10 cellular contexts compared by ENCODE assay signal in genomic region chr1:33727310-33727709, GRCh38.
"Had no signal": no experiment of that assay in that cellular context is flagged by ENCODE, and none has a peak within 500 bp of the region (broad histone marks: within the 10 kb centered on the region; RNA-seq: fewer than 3 reads in every experiment).

No MANE protein-coding gene starts in this region.

- H3K27ac Mint-ChIP-seq: activated naive CD4-positive, alpha-beta T cell treated with anti-CD3 and anti-CD28 coated beads, Interleukin-2, amount 10 ng/mL, durations not matched to agents 7 days and 5 days; activated T-helper 2 cell treated with anti-CD3 and anti-CD28 coated beads, Interferon-gamma antibody, Interleukin-2, Interleukin-4, amounts not matched to agents 10 μg/mL and 5 μg/mL and 100 μg/mL, durations not matched to agents 14 hours and 24 hours and 36 hours; dendritic cell treated with granulocyte-macrophage colony-stimulating factor and Interleukin-4, amounts not matched to agents 40 ng/mL and 50 ng/mL, for 4 days; naive thymus-derived CD8-positive, alpha-beta T cell had no signal

- H3K4me1 Mint-ChIP-seq: activated naive CD4-positive, alpha-beta T cell treated with anti-CD3 and anti-CD28 coated beads, Interleukin-2, amount 10 ng/mL, durations not matched to agents 7 days and 5 days; central memory CD8-positive, alpha-beta T cell; naive thymus-derived CD8-positive, alpha-beta T cell had no signal

- ATAC-seq: mucosa of descending colon; naive thymus-derived CD8-positive, alpha-beta T cell had no signal

- DNase-seq: activated CD4-positive, alpha-beta T cell treated with anti-CD3 and anti-CD28 coated beads for 4 hours; activated naive CD4-positive, alpha-beta T cell treated with anti-CD3 and anti-CD28 coated beads, Interleukin-2, amount 10 ng/mL, durations not matched to agents 7 days and 5 days; adrenal gland; hypothalamus; mucosa of descending colon; naive thymus-derived CD8-positive, alpha-beta T cell; posterior cingulate gyrus had no signal

- H3K4me3 Mint-ChIP-seq: activated naive CD4-positive, alpha-beta T cell treated with anti-CD3 and anti-CD28 coated beads, Interleukin-2, amount 10 ng/mL, durations not matched to agents 7 days and 5 days; central memory CD8-positive, alpha-beta T cell; dendritic cell treated with granulocyte-macrophage colony-stimulating factor and Interleukin-4, amounts not matched to agents 40 ng/mL and 50 ng/mL, for 4 days; naive thymus-derived CD8-positive, alpha-beta T cell had no signal

- H3K36me3 Mint-ChIP-seq: activated naive CD4-positive, alpha-beta T cell treated with anti-CD3 and anti-CD28 coated beads, Interleukin-2, amount 10 ng/mL, durations not matched to agents 7 days and 5 days; naive thymus-derived CD8-positive, alpha-beta T cell had no signal

- H3K9me3 Mint-ChIP-seq: activated naive CD4-positive, alpha-beta T cell treated with anti-CD3 and anti-CD28 coated beads, Interleukin-2, amount 10 ng/mL, durations not matched to agents 7 days and 5 days; activated T-helper 2 cell treated with anti-CD3 and anti-CD28 coated beads, Interferon-gamma antibody, Interleukin-2, Interleukin-4, amounts not matched to agents 10 μg/mL and 5 μg/mL and 100 μg/mL, durations not matched to agents 14 hours and 24 hours and 36 hours; central memory CD8-positive, alpha-beta T cell; dendritic cell treated with granulocyte-macrophage colony-stimulating factor and Interleukin-4, amounts not matched to agents 40 ng/mL and 50 ng/mL, for 4 days had no signal
